Comparison of ENCODE assay signal across 1 cellular context in the genomic region with DNA sequence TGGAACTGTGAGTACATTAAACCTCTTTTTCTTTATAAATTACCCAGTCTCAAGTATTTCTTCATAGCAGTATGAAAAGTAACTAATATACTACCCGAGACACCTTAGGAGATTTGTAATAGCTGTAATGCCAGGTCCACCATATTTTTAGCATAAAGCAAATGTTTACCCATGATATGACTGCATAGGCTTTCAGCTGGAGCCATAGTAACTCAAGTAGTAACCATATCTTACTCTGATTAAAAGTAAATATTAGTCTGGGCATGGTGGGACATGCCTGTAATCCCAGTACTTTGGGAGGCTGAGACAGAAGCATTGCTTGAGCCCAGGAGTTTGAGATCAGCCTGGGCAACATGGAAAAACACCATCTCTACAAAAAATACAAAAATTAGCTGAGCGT. TPM values are rescaled to one million over a fixed set of nuclear protein-coding genes. Genes with fewer than 3 reads are reported as not detected.
"Had no signal": no experiment of that assay in that cellular context is flagged by ENCODE, and none has a peak within 500 bp of the region (broad histone marks: within the 10 kb centered on the region; RNA-seq: fewer than 3 reads in every experiment).

No MANE protein-coding gene starts in this region.

RNA-seq across cellular contexts. Expression of a gene that starts 52.4 kb away (rescaled TPM):
- polyA plus RNA-seq: immature natural killer cell had no signal
